In genomic region chr15:28933710-28934445, GRCh38 we compare ENCODE assay signal across 16 cellular contexts. TPM values are rescaled to one million over a fixed set of nuclear protein-coding genes. Genes with fewer than 3 reads are reported as not detected.
DNase-seq lines count a peak whose midpoint lies in the region; ATAC-seq and TF ChIP-seq lines count a peak whose summit lies in the region.
"Had no signal": no experiment of that assay in that cellular context is flagged by ENCODE, and none has a peak within 500 bp of the region (broad histone marks: within the 10 kb centered on the region; RNA-seq: fewer than 3 reads in every experiment).

No MANE protein-coding gene starts in this region.

- no peaks in the 10 kb centered on the region for H3K79me2 ChIP-seq in OCI-LY3 (ENCODE audit: low read length)

- no peaks in the 10 kb centered on the region for H3K9me3 Mint-ChIP-seq in natural killer cell treated with Interleukin-12 subunit alpha and Interleukin-12 subunit beta and Interleukin-15 and Interleukin-18, amount 100 ng/mL, for 72 hours

- DNase-seq in D341Med (ENCODE audit: low spot score): peak; percentile 23
- DNase-seq in caudate nucleus (lab: John Stamatoyannopoulos, UW): peak in 13 of 61 donors; percentile 18 to 77 (median 36)
- no peak for DNase-seq in natural killer cell treated with Interleukin-12 subunit alpha and Interleukin-12 subunit beta and Interleukin-15 and Interleukin-18, amount 100 ng/mL, for 72 hours (ENCODE audit: low spot score)
- DNase-seq in LoVo (ENCODE audit: low spot score): no peak
- DNase-seq in GM03348 (ENCODE audit: low spot score): no peak
- no peak for DNase-seq in HuH-7.5 (ENCODE audit: low spot score)
- DNase-seq: activated T-cell treated with anti-CD3 and anti-CD28 coated beads, Interleukin-2, amount 50 U/mL, for 1 hour; BE2C; brain microvascular endothelial cell; endodermal cell; NCI-H187; NCI-H526 had no signal

- H3K27ac ChIP-seq in OCI-LY3 (ENCODE audit: low read length) (no peak overlapping the region), caudate nucleus (ENCODE audit: low read depth, low read length) (peak overlapping the region; percentile 1)
- H3K27ac ChIP-seq: brain microvascular endothelial cell, HL-60, tibial artery had no signal

- peaks cover 44 to 52% of the 10 kb centered on the region in 2 donors for H3K4me1 Mint-ChIP-seq in natural killer cell treated with Interleukin-12 subunit alpha and Interleukin-12 subunit beta and Interleukin-15 and Interleukin-18, amount 100 ng/mL, for 72 hours (ENCODE audit: low read depth in 2 of 2)

- no peaks in the 10 kb centered on the region for H3K36me3 Mint-ChIP-seq in natural killer cell treated with Interleukin-12 subunit alpha and Interleukin-12 subunit beta and Interleukin-15 and Interleukin-18, amount 100 ng/mL, for 72 hours

- no peak for TF ChIP-seq CTCF in OCI-LY3 (IDR thresholded peaks at IDR 0.05; ENCODE audit: low read depth, low read length)

- H4K20me1 ChIP-seq in OCI-LY3 (ENCODE audit: insufficient read depth, low read length): no peaks in the 10 kb centered on the region

- H3K9me3 ChIP-seq in OCI-LY3 (ENCODE audit: insufficient read depth, low read length): no peaks in the 10 kb centered on the region
- H3K9me3 ChIP-seq: BE2C, tibial artery had no signal

- H3K4me3 ChIP-seq in OCI-LY3 (ENCODE audit: low read length): peak overlapping the region; percentile 54
- H3K4me3 ChIP-seq: tibial artery had no signal

- no peaks in the 10 kb centered on the region for H3K36me3 ChIP-seq in OCI-LY3 (replicated peaks; ENCODE audit: low read depth, low read length)
- H3K36me3 ChIP-seq: BE2C, brain microvascular endothelial cell, tibial artery had no signal

- peak overlapping the region; percentile 28; the same call in 1 of the 2 replicates for H2AFZ ChIP-seq in OCI-LY3 (ENCODE audit: low read depth, low read length)

- H3K9ac ChIP-seq in OCI-LY3 (ENCODE audit: low read length): peak overlapping the region; percentile 24; the same call in 1 of the 2 replicates

- H3K4me1 ChIP-seq in OCI-LY3 (ENCODE audit: low read length): peaks cover 54% of the 10 kb centered on the region
- H3K4me1 ChIP-seq: tibial artery had no signal

- no peaks in the 10 kb centered on the region for H3K27me3 ChIP-seq in OCI-LY3 (ENCODE audit: low read depth, low read length)
- H3K27me3 ChIP-seq: BE2C, brain microvascular endothelial cell had no signal

- no peaks in the 10 kb centered on the region for H3K27me3 Mint-ChIP-seq in natural killer cell treated with Interleukin-12 subunit alpha and Interleukin-12 subunit beta and Interleukin-15 and Interleukin-18, amount 100 ng/mL, for 72 hours

- H3K4me3 Mint-ChIP-seq in natural killer cell treated with Interleukin-12 subunit alpha and Interleukin-12 subunit beta and Interleukin-15 and Interleukin-18, amount 100 ng/mL, for 72 hours: no peak overlapping the region
- H3K4me3 Mint-ChIP-seq: endodermal cell had no signal

- peak overlapping the region; percentile 49 for H3K4me2 ChIP-seq in OCI-LY3 (ENCODE audit: low read length)

- ATAC-seq in natural killer cell treated with Interleukin-12 subunit alpha and Interleukin-12 subunit beta and Interleukin-15 and Interleukin-18, amount 100 ng/mL, for 72 hours: peak in 1 of 2 donors; percentile 43
- ATAC-seq: Panc1 had no signal

- peak overlapping the region; percentile 36 to 53 for H3K27ac Mint-ChIP-seq in natural killer cell treated with Interleukin-12 subunit alpha and Interleukin-12 subunit beta and Interleukin-15 and Interleukin-18, amount 100 ng/mL, for 72 hours
- H3K27ac Mint-ChIP-seq: endodermal cell had no signal

RNA-seq across cellular contexts. Expression of gene APBA2, which starts 48.1 kb away (rescaled TPM):
- total RNA-seq in natural killer cell treated with Interleukin-12 subunit alpha and Interleukin-12 subunit beta and Interleukin-15 and Interleukin-18, amount 100 ng/mL, for 72 hours: 10 to 100 TPM in 1 of 2 donors, 1 to 10 TPM in 1; 6.0 to 19.4 TPM
